11 cellular contexts compared by ENCODE assay signal in the genomic region with DNA sequence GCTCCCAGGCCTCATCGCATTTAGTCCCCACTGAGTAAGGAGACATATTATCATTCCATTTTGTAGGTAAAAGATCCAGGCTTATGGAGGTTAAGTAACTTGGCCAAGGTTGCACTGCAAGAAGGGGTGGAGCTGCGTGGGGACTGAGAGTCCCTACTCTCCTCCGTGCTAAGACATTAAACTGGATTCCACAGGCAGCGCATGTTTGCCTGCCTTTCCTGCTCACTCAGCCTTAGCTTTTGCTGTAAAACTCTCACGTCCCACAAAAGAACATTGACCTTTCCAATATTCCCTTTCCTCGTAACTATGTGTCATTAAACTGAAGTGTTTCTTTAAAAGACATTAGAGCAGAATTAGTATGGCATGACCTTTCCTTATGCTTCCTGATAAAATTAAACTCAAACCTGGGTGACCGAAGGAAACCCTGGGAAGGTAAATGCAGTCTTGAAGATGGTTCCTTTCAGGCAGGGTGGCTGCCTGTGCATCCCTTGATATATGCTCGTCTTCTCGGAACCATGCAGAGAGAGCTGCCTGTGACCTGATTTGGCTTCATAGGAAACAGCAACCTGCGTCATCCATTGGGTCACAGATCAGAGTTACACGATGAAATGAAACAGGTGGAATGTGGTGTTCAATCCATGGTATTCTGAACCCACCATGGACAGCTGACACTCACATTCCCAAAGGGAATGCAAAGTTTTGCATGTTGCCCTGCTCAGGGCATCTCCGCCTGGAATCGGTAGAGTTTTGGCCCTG.
"Had no signal": no experiment of that assay in that cellular context is flagged by ENCODE, and none has a peak within 500 bp of the region (broad histone marks: within the 10 kb centered on the region; RNA-seq: fewer than 3 reads in every experiment).

No MANE protein-coding gene starts in this region.

- ATAC-seq: body of pancreas; effector memory CD8-positive, alpha-beta T cell; psoas muscle; stimulated activated effector memory CD8-positive, alpha-beta T cell treated with anti-CD3 and anti-CD28 coated beads, Interleukin-12 subunit alpha, Interleukin-12 subunit beta, amount 100 ng/mL, for 72 hours had no signal

- H3K4me1 ChIP-seq: body of pancreas, psoas muscle, thyroid gland had no signal

- H3K27ac ChIP-seq: body of pancreas, psoas muscle, SK-N-MC, thyroid gland had no signal

- H3K36me3 ChIP-seq: thyroid gland had no signal

- H3K9me3 ChIP-seq: body of pancreas, psoas muscle, thyroid gland had no signal

- DNase-seq: activated CD4-positive, alpha-beta T cell treated with anti-CD3 and anti-CD28 coated beads for 1 hour; activated CD4-positive, alpha-beta T cell treated with anti-CD3 and anti-CD28 coated beads, Interleukin-2, amount 50 U/mL, for 4 hours; activated T-cell treated with anti-CD3 and anti-CD28 coated beads, Interleukin-2, amount 50 U/mL, for 1 hour; body of pancreas; effector memory CD8-positive, alpha-beta T cell; hippocampal formation; psoas muscle; T1000; thyroid gland had no signal

- H3K27me3 ChIP-seq: body of pancreas, thyroid gland had no signal

- H3K4me3 ChIP-seq: body of pancreas, psoas muscle, SK-N-MC, thyroid gland had no signal
